ENCODE assay signal across 10 cellular contexts in genomic region chr7:38070718-38071117, GRCh38.
DNase-seq lines count a peak whose midpoint lies in the region; ATAC-seq and TF ChIP-seq lines count a peak whose summit lies in the region.
"Had no signal": no experiment of that assay in that cellular context is flagged by ENCODE, and none has a peak within 500 bp of the region (broad histone marks: within the 10 kb centered on the region; RNA-seq: fewer than 3 reads in every experiment).

No MANE protein-coding gene starts in this region.

- H3K27ac ChIP-seq in heart left ventricle: no peak overlapping the region
- H3K27ac ChIP-seq in upper lobe of right lung: no peak overlapping the region
- no peak overlapping the region for H3K27ac ChIP-seq in sigmoid colon
- H3K27ac ChIP-seq: neutrophil had no signal

- intact Hi-C loops in Right ventricle myocardium inferior (cut with DNase I) (no loop called here), cardiac septum (cut with DNase I) (no loop called here), heart left ventricle (cut with DNase I) (loop anchor here in 2 of 10 donors (5.0 to 10.0 kb wide), 2 partner anchors 148 to 156 kb away; partner anchors contain the start of genes EPDR1 (in 1 of the 2) and SFRP4 (in 1 of the 2)), upper lobe of right lung (cut with DNase I) (no loop called here), sigmoid colon (cut with DNase I) (no loop called here)

- ATAC-seq in Right ventricle myocardium inferior (peak; percentile 28), heart left ventricle (peak in 3 of 4 donors; percentile 58 to 68 (median 66)), upper lobe of right lung (peak; percentile 47), omental fat pad (ENCODE audit: low FRiP score) (no peak)

- TF ChIP-seq POLR2A in heart left ventricle (IDR thresholded peaks at IDR 0.05) (no peak), sigmoid colon (IDR thresholded peaks at IDR 0.05) (no peak)

- H3K36me3 ChIP-seq in heart left ventricle: no peaks in the 10 kb centered on the region
- H3K36me3 ChIP-seq in upper lobe of right lung: no peaks in the 10 kb centered on the region
- H3K36me3 ChIP-seq in sigmoid colon: no peaks in the 10 kb centered on the region
- H3K36me3 ChIP-seq: neutrophil had no signal

- H3K27me3 ChIP-seq in heart left ventricle (no peaks in the 10 kb centered on the region), upper lobe of right lung (no peaks in the 10 kb centered on the region), sigmoid colon (no peaks in the 10 kb centered on the region)
- H3K27me3 ChIP-seq: neutrophil had no signal

- no peak for TF ChIP-seq EP300 in sigmoid colon (IDR thresholded peaks at IDR 0.05)

- H3K9me3 ChIP-seq in heart left ventricle: peaks cover 0 to under 1% (median 0%) of the 10 kb centered on the region in 12 donors
- H3K9me3 ChIP-seq in upper lobe of right lung: no peaks in the 10 kb centered on the region
- no peaks in the 10 kb centered on the region for H3K9me3 ChIP-seq in sigmoid colon
- H3K9me3 ChIP-seq: neutrophil had no signal

- TF ChIP-seq CTCF in heart left ventricle (IDR thresholded peaks at IDR 0.05) (peak in 9 of 12 donors; percentile 18 to 62 (median 35)), upper lobe of right lung (IDR thresholded peaks at IDR 0.05) (peak; percentile 30), sigmoid colon (IDR thresholded peaks at IDR 0.05) (peak in 2 of 4 experiments; percentile 8 to 21), omental fat pad (IDR thresholded peaks at IDR 0.05) (no peak)

- H3K4me3 ChIP-seq in heart left ventricle (no peak overlapping the region), upper lobe of right lung (no peak overlapping the region), sigmoid colon (no peak overlapping the region)

- 6 to 13% (median 10%) methylated on average over 1 of the region's 1 CpG for WGBS in heart left ventricle, 4 donors
- WGBS in sigmoid colon, 2 donors: 33 to 41% methylated on average over 1 of the region's 1 CpG

- H3K4me1 ChIP-seq in heart left ventricle: peaks cover 0 to 10% (median 0%) of the 10 kb centered on the region in 12 donors
- no peaks in the 10 kb centered on the region for H3K4me1 ChIP-seq in upper lobe of right lung
- H3K4me1 ChIP-seq in sigmoid colon: no peaks in the 10 kb centered on the region

- DNase-seq in Right ventricle myocardium inferior (ENCODE audit: missing footprints) (no peak), cardiac septum (ENCODE audit: low spot score) (no peak), RPMI7951 (ENCODE audit: low read depth) (peak; percentile 37), heart left ventricle (no peak), upper lobe of right lung (no peak), hepatic stellate cell (ENCODE audit: low spot score) (no peak), sigmoid colon (no peak), omental fat pad (ENCODE audit: low spot score) (no peak)
- DNase-seq: activated CD4-positive, alpha-beta T cell treated with anti-CD3 and anti-CD28 coated beads for 4 hours had no signal

Comparison
In these comparisons a context has a peak if more than half of its experiments do, and no peak if none do; other contexts are left out.
1. CTCF ChIP-seq: peak in heart left ventricle (9 of 12) and upper lobe of right lung (single experiment); none in omental fat pad (0 of 3).